10 cellular contexts compared by ENCODE assay signal in genomic region chr7:7416031-7416968, GRCh38.
DNase-seq lines count a peak whose midpoint lies in the region; ATAC-seq and TF ChIP-seq lines count a peak whose summit lies in the region.
"Had no signal": no experiment of that assay in that cellular context is flagged by ENCODE, and none has a peak within 500 bp of the region (broad histone marks: within the 10 kb centered on the region; RNA-seq: fewer than 3 reads in every experiment).

No MANE protein-coding gene starts in this region.

- H3K36me3 ChIP-seq in WERI-Rb-1 = no peaks in the 10 kb centered on the region
- H3K36me3 ChIP-seq: uterus had no signal

- H3K27me3 ChIP-seq in WERI-Rb-1 (ENCODE audit: insufficient read depth, low read depth, severe bottlenecking) = no peaks in the 10 kb centered on the region
- H3K27me3 ChIP-seq: uterus had no signal

- TF ChIP-seq CTCF in WERI-Rb-1 (IDR thresholded peaks at IDR 0.05; ENCODE audit: low read depth, low read length) = no peak

- no peaks in the 10 kb centered on the region for H3K36me3 Mint-ChIP-seq in memory B cell

- H3K4me3 ChIP-seq in WERI-Rb-1 (ENCODE audit: low read depth, low read length) = no peak overlapping the region
- H3K4me3 ChIP-seq: uterus had no signal

- peaks cover 3% of the 10 kb centered on the region for H3K27me3 Mint-ChIP-seq in memory B cell

- H3K9me3 ChIP-seq in WERI-Rb-1 (ENCODE audit: severe bottlenecking) = no peaks in the 10 kb centered on the region
- H3K9me3 ChIP-seq: uterus had no signal

- no peaks in the 10 kb centered on the region for H3K9me3 Mint-ChIP-seq in memory B cell

- ATAC-seq in HG03108 (IDR thresholded peaks at IDR 0.05; ENCODE audit: unreplicated experiment) (peak; percentile 70), memory B cell (ENCODE audit: low read depth) (peak; percentile 44), HG02840 (IDR thresholded peaks at IDR 0.05; ENCODE audit: low FRiP score, unreplicated experiment) (no peak)

- H3K4me3 Mint-ChIP-seq in memory B cell = no peak overlapping the region

- peak overlapping the region; percentile 17; the same call in 1 of the 2 replicates for H3K27ac ChIP-seq in WERI-Rb-1
- H3K27ac ChIP-seq: uterus, VCaP had no signal

- H3K27ac Mint-ChIP-seq in memory B cell = no peak overlapping the region

- DNase-seq in DMS153 treated with DMSO at 0.1 percent for 48 hours (lab: John Stamatoyannopoulos, UW; ENCODE audit: unreplicated experiment) (peak; percentile 43), WERI-Rb-1 (peak; percentile 66), memory B cell (ENCODE audit: low spot score in 2 of 2) (no peak), NCI-H82 (lab: John Stamatoyannopoulos, UW) (no peak), NCI-H345 (lab: John Stamatoyannopoulos, UW) (no peak), NOMO-1 treated with DMSO at 0.1 percent for 48 hours (lab: John Stamatoyannopoulos, UW; ENCODE audit: unreplicated experiment) (no peak)
- DNase-seq: uterus had no signal

- H3K4me1 Mint-ChIP-seq in memory B cell = peaks cover 10% of the 10 kb centered on the region

Comparison
In these comparisons a context has a peak if more than half of its experiments do, and no peak if none do; other contexts are left out.
1. DNase-seq: peak in DMS153 treated with DMSO at 0.1 percent for 48 hours (single experiment) and WERI-Rb-1 (single experiment); none in memory B cell (0 of 2), NCI-H82 (single experiment), NCI-H345 (single experiment) and NOMO-1 treated with DMSO at 0.1 percent for 48 hours (single experiment).